ENCODE assay signal across 3 cellular contexts in the genomic region with DNA sequence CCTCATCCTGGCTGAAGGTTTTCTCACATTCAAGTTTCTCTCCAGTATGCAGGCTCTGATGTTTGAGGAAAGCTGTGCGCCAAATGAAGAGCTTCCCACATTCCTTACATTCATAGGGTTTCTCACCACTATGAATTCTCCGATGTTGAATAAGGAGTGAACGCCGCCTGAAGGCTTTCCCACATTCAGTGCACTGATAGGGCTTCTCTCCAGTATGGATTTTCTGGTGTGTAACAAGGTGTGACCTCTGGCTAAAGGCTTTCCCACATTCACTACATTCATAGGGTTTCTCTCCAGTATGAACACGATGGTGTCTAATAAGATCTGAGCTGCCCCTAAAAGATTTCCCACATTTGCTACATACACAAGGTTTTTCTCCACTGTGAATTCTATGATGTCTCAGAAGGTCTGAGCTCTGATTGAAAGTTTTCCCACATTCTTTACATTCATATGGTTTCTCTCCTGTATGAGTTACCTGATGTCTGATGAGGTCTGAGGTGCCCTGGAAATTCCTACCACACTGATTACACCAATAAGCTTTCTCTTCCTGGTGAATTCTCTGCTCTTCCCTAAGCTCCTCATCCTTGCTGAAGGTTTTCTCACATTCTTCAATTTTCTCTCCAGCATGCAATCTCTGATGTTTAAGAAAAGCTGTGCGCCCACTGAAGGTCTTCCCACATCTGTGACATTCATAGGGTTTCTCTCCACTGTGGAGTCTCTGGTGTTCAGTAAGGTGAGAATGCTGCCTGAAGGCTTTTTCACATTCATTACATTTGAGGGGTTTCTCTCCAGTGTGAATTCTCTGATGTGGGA.
TF ChIP-seq lines count a peak whose summit lies in the region.

No MANE protein-coding gene starts in this region.

TF ChIP-seq in A549, 52 proteins besides CTCF, POLR2A, EP300 and RAD21:
- 0 out of 2 replicates have a peak, but pooled peaks have one; percentile 8 for TF ChIP-seq REST (IDR thresholded peaks at IDR 0.05)
- no peak for TF ChIP-seq CHD4 (IDR thresholded peaks at IDR 0.05; ENCODE audit: borderline replicate concordance)
- no peak for TF ChIP-seq MAFK (IDR thresholded peaks at IDR 0.05; ENCODE audit: partially characterized antibody)
- peak; percentile 23; the same call in 1 of the 2 replicates for TF ChIP-seq KDM1A (IDR thresholded peaks at IDR 0.05; ENCODE audit: low read depth)
- no peak for TF ChIP-seq NFE2L2 (conservative IDR thresholded peaks at IDR 0.05; ENCODE audit: low read length)
- no peak for TF ChIP-seq HEYL (CRISPR knock-in tag; IDR thresholded peaks at IDR 0.05)
- no peak for TF ChIP-seq BCL3 (IDR thresholded peaks at IDR 0.05)

TF ChIP-seq in GM23338, 12 proteins besides CTCF, POLR2A, EP300 and RAD21 (continued from another document and continues in another):
- TF ChIP-seq ETS1 (IDR thresholded peaks at IDR 0.05), result no peak
- TF ChIP-seq CREB1 (CRISPR knock-in tag; IDR thresholded peaks at IDR 0.05; ENCODE audit: low read depth), result no peak
- TF ChIP-seq NANOG (IDR thresholded peaks at IDR 0.05; ENCODE audit: borderline replicate concordance), result no peak
- no peak for TF ChIP-seq ZNF114 (CRISPR knock-in tag; IDR thresholded peaks at IDR 0.05)
- TF ChIP-seq ZNF462 (CRISPR knock-in tag; IDR thresholded peaks at IDR 0.05), result no peak
- TF ChIP-seq EZH2 (IDR thresholded peaks at IDR 0.05; ENCODE audit: low read depth, unreplicated experiment), result no peak
- no peak for TF ChIP-seq STAT1 (IDR thresholded peaks at IDR 0.05; ENCODE audit: unreplicated experiment)
- no peak for TF ChIP-seq POLR2AphosphoS5 (IDR thresholded peaks at IDR 0.05; ENCODE audit: low read depth)

TF ChIP-seq in SK-N-SH treated with all-trans-retinoic acid at 6 μM for 48 hours, 23 proteins besides CTCF, POLR2A, EP300 and RAD21:
- TF ChIP-seq, protein P1, sequence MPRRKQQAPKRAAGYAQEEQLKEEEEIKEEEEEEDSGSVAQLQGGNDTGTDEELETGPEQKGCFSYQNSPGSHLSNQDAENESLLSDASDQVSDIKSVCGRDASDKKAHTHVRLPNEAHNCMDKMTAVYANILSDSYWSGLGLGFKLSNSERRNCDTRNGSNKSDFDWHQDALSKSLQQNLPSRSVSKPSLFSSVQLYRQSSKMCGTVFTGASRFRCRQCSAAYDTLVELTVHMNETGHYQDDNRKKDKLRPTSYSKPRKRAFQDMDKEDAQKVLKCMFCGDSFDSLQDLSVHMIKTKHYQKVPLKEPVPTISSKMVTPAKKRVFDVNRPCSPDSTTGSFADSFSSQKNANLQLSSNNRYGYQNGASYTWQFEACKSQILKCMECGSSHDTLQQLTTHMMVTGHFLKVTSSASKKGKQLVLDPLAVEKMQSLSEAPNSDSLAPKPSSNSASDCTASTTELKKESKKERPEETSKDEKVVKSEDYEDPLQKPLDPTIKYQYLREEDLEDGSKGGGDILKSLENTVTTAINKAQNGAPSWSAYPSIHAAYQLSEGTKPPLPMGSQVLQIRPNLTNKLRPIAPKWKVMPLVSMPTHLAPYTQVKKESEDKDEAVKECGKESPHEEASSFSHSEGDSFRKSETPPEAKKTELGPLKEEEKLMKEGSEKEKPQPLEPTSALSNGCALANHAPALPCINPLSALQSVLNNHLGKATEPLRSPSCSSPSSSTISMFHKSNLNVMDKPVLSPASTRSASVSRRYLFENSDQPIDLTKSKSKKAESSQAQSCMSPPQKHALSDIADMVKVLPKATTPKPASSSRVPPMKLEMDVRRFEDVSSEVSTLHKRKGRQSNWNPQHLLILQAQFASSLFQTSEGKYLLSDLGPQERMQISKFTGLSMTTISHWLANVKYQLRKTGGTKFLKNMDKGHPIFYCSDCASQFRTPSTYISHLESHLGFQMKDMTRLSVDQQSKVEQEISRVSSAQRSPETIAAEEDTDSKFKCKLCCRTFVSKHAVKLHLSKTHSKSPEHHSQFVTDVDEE (CRISPR knock-in tag; IDR thresholded peaks at IDR 0.05), result no peak
- TF ChIP-seq, protein P2, sequence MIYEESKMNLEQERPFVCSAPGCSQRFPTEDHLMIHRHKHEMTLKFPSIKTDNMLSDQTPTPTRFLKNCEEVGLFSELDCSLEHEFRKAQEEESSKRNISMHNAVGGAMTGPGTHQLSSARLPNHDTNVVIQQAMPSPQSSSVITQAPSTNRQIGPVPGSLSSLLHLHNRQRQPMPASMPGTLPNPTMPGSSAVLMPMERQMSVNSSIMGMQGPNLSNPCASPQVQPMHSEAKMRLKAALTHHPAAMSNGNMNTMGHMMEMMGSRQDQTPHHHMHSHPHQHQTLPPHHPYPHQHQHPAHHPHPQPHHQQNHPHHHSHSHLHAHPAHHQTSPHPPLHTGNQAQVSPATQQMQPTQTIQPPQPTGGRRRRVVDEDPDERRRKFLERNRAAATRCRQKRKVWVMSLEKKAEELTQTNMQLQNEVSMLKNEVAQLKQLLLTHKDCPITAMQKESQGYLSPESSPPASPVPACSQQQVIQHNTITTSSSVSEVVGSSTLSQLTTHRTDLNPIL (CRISPR knock-in tag; IDR thresholded peaks at IDR 0.05; ENCODE audit: low read depth), result no peak
- TF ChIP-seq TOX (CRISPR knock-in tag; IDR thresholded peaks at IDR 0.05; ENCODE audit: borderline replicate concordance) (no peak), ARNTL (CRISPR knock-in tag; IDR thresholded peaks at IDR 0.05; ENCODE audit: borderline replicate concordance, low read depth) (no peak), ZC3H10 (CRISPR knock-in tag; IDR thresholded peaks at IDR 0.05) (no peak), OSR1 (CRISPR knock-in tag; IDR thresholded peaks at IDR 0.05) (no peak), BACH2 (CRISPR knock-in tag; IDR thresholded peaks at IDR 0.05; ENCODE audit: borderline replicate concordance) (no peak)
